8 cellular contexts compared by ENCODE assay signal in genomic region chr5:111757582-111758283, GRCh38. TPM values are rescaled to one million over a fixed set of nuclear protein-coding genes. Genes with fewer than 3 reads are reported as not detected.
DNase-seq lines count a peak whose midpoint lies in the region; ATAC-seq lines count a peak whose summit lies in the region.

No MANE protein-coding gene starts in this region.

- peak overlapping the region; percentile 47 to 76 for H3K4me3 ChIP-seq in esophagus (ENCODE audit: low read depth in 1 of 2, low read length in 2 of 2)
- peak overlapping the region; percentile 55 to 60 for H3K4me3 ChIP-seq in muscle layer of colon (ENCODE audit: low read depth in 1 of 2, low read length in 2 of 2)

- H3K27me3 ChIP-seq in esophagus (ENCODE audit: control insufficient read depth in 1 of 2, insufficient read depth in 2 of 2, low read length in 2 of 2) (no peaks in the 10 kb centered on the region), muscle layer of colon (ENCODE audit: control insufficient read depth in 1 of 2, insufficient read depth in 2 of 2, low read length in 2 of 2) (no peaks in the 10 kb centered on the region)

- H3K27ac Mint-ChIP-seq in activated T-cell treated with anti-CD3 and anti-CD28 coated beads, Interleukin-2, amount 50 U/mL, for 24 hours, result peak overlapping the region; percentile 84

- ATAC-seq in GM21423 (IDR thresholded peaks at IDR 0.05; ENCODE audit: unreplicated experiment), result peak; percentile 72

- DNase-seq in DMS 273 (lab: John Stamatoyannopoulos, UW; ENCODE audit: unreplicated experiment) (peak; percentile 98), HUDEP-2 (lab: John Stamatoyannopoulos, UW; ENCODE audit: unreplicated experiment in 76 of 76) (peak in 75 of 76 experiments; percentile 37 to 91 (median 81)), OCI-M1 (lab: John Stamatoyannopoulos, UW) (peak; percentile 91)
- DNase-seq in activated T-cell treated with anti-CD3 and anti-CD28 coated beads, Interleukin-2, amount 50 U/mL, for 24 hours, result peak; percentile 85
- peak; percentile 42 to 51 for DNase-seq in stimulated activated CD8-positive, alpha-beta memory T cell treated with anti-CD3 and anti-CD28 coated beads, Interleukin-7, amount 100 ng/mL, for 1 hour (ENCODE audit: low read depth in 2 of 2)

- H3K27me3 Mint-ChIP-seq in activated T-cell treated with anti-CD3 and anti-CD28 coated beads, Interleukin-2, amount 50 U/mL, for 24 hours, result peaks cover 28% of the 10 kb centered on the region

- H3K36me3 ChIP-seq in esophagus (ENCODE audit: control insufficient read depth in 2 of 2, insufficient read depth in 2 of 2, low read length in 1 of 2) (no peaks in the 10 kb centered on the region), muscle layer of colon (ENCODE audit: insufficient read depth, low read length) (no peaks in the 10 kb centered on the region)

- H3K27ac ChIP-seq in esophagus (ENCODE audit: low read depth in 2 of 2, low read length in 1 of 2) (peak overlapping the region; percentile 88), muscle layer of colon (ENCODE audit: low read depth, low read length) (peak overlapping the region; percentile 93)

- H3K9me3 Mint-ChIP-seq in activated T-cell treated with anti-CD3 and anti-CD28 coated beads, Interleukin-2, amount 50 U/mL, for 24 hours, result no peaks in the 10 kb centered on the region

- no peaks in the 10 kb centered on the region for H3K36me3 Mint-ChIP-seq in activated T-cell treated with anti-CD3 and anti-CD28 coated beads, Interleukin-2, amount 50 U/mL, for 24 hours (ENCODE audit: low read depth)

- 1% methylated on average over 75 to 88 of the region's 88 CpGs for WGBS in esophagus, 2 donors

- peaks cover 19% of the 10 kb centered on the region for H3K4me1 Mint-ChIP-seq in activated T-cell treated with anti-CD3 and anti-CD28 coated beads, Interleukin-2, amount 50 U/mL, for 24 hours (ENCODE audit: low read depth)

- H3K9me3 ChIP-seq in esophagus (ENCODE audit: control insufficient read depth in 2 of 2, insufficient read depth in 1 of 2, low read depth in 1 of 2, low read length in 1 of 2) (no peaks in the 10 kb centered on the region), muscle layer of colon (ENCODE audit: low read length) (no peaks in the 10 kb centered on the region)

- peak overlapping the region; percentile 82 for H3K4me3 Mint-ChIP-seq in activated T-cell treated with anti-CD3 and anti-CD28 coated beads, Interleukin-2, amount 50 U/mL, for 24 hours

- H3K9ac ChIP-seq in muscle layer of colon (ENCODE audit: low read length), result peak overlapping the region; percentile 19

- no peaks in the 10 kb centered on the region for H3K4me1 ChIP-seq in esophagus (ENCODE audit: control insufficient read depth in 2 of 2, insufficient read depth in 2 of 2, low read length in 1 of 2)
- peaks cover 28% of the 10 kb centered on the region for H3K4me1 ChIP-seq in muscle layer of colon (ENCODE audit: insufficient read depth, low read length)

RNA-seq across cellular contexts. Expression of gene NREP, which starts 0.7 kb away (rescaled TPM):
- 1 to 10 TPM; 4.6 to 7.5 TPM for polyA plus RNA-seq in esophagus

Comparison
In these comparisons a context has a peak if more than half of its experiments do, and no peak if none do; other contexts are left out.
1. Peak in every context shown above with its lines: DNase-seq, ATAC-seq, H3K4me3 ChIP-seq and H3K27ac ChIP-seq.
2. DNase-seq: peak in every context shown above with its lines; median percentile 98 in DMS 273; 91 in OCI-M1; 85 in activated T-cell treated with anti-CD3 and anti-CD28 coated beads, Interleukin-2, amount 50 U/mL, for 24 hours; 81 in HUDEP-2; 46 in stimulated activated CD8-positive, alpha-beta memory T cell treated with anti-CD3 and anti-CD28 coated beads, Interleukin-7, amount 100 ng/mL, for 1 hour.